12 cellular contexts compared by ENCODE assay signal in the genomic region with DNA sequence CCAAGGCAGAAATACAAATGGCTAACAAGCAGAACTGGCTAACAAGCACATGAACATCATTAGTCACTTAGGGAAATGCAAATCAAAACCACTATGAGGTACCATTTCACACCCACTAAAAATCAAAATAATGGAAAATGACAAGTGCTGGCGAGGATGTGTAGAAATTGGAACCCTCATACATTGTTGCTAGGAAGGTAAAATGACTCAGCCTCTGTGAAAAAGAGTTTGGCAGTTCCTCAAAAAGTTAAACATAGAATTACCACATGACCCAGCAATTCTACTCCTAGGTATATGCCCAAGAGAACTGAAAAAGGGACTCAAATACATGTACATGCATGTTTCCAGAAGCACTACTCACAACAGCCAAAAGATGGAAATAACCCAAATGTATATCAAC. TPM values are rescaled to one million over a fixed set of nuclear protein-coding genes. Genes with fewer than 3 reads are reported as not detected.
DNase-seq lines count a peak whose midpoint lies in the region; ATAC-seq and TF ChIP-seq lines count a peak whose summit lies in the region.
"Had no signal": no experiment of that assay in that cellular context is flagged by ENCODE, and none has a peak within 500 bp of the region (broad histone marks: within the 10 kb centered on the region; RNA-seq: fewer than 3 reads in every experiment).

No MANE protein-coding gene starts in this region.

- peak; percentile 8 for DNase-seq in activated CD4-positive, alpha-beta T cell treated with anti-CD3 and anti-CD28 coated beads for 48 hours
- DNase-seq in activated CD4-positive, alpha-beta T cell treated with anti-CD3 and anti-CD28 coated beads for 4 hours: no peak
- peak; percentile 81 for DNase-seq in HT1080 (ENCODE audit: low read depth)
- no peak for DNase-seq in activated naive CD8-positive, alpha-beta T cell treated with anti-CD3 and anti-CD28 coated beads, Interleukin-2, amount 10 ng/mL, durations not matched to agents 7 days and 5 days
- no peak for DNase-seq in psoas muscle
- DNase-seq in hypothalamus (lab: John Stamatoyannopoulos, UW): no peak
- no peak for DNase-seq in NCI-H1694 treated with DMSO at 0.1 percent for 48 hours (lab: John Stamatoyannopoulos, UW)
- DNase-seq in NCI-H1436 (lab: John Stamatoyannopoulos, UW): no peak
- DNase-seq: ACHN, left cardiac atrium had no signal

- H3K27ac ChIP-seq in psoas muscle: no peak overlapping the region

- peak; percentile 18 for ATAC-seq in activated naive CD8-positive, alpha-beta T cell treated with anti-CD3 and anti-CD28 coated beads, Interleukin-2, amount 10 ng/mL, durations not matched to agents 7 days and 5 days (ENCODE audit: low read depth)
- peak; percentile 69 to 91 (median 82) for ATAC-seq in psoas muscle
- ATAC-seq: HepG2 had no signal

- intact Hi-C loops in psoas muscle (cut with DNase I): no loop called here

- peak overlapping the region; percentile 31 for H3K27ac Mint-ChIP-seq in activated naive CD8-positive, alpha-beta T cell treated with anti-CD3 and anti-CD28 coated beads, Interleukin-2, amount 10 ng/mL, durations not matched to agents 7 days and 5 days

- 38 to 73% (median 40%) methylated on average over 1 of the region's 1 CpG for WGBS in psoas muscle, 3 donors

- peaks cover 14% of the 10 kb centered on the region for H3K4me1 Mint-ChIP-seq in activated naive CD8-positive, alpha-beta T cell treated with anti-CD3 and anti-CD28 coated beads, Interleukin-2, amount 10 ng/mL, durations not matched to agents 7 days and 5 days

- no peaks in the 10 kb centered on the region for H3K27me3 ChIP-seq in psoas muscle (ENCODE audit: insufficient read depth in 3 of 3, low read length in 2 of 3)

- peaks cover 0 to 10% of the 10 kb centered on the region in 2 donors for H3K36me3 ChIP-seq in psoas muscle (ENCODE audit: insufficient read depth in 1 of 2, low read depth in 1 of 2)

- H3K4me3 Mint-ChIP-seq in activated naive CD8-positive, alpha-beta T cell treated with anti-CD3 and anti-CD28 coated beads, Interleukin-2, amount 10 ng/mL, durations not matched to agents 7 days and 5 days: no peak overlapping the region
- H3K4me3 Mint-ChIP-seq: brain had no signal

- H3K4me3 ChIP-seq in psoas muscle: no peak overlapping the region

- no peaks in the 10 kb centered on the region for H3K27me3 Mint-ChIP-seq in activated naive CD8-positive, alpha-beta T cell treated with anti-CD3 and anti-CD28 coated beads, Interleukin-2, amount 10 ng/mL, durations not matched to agents 7 days and 5 days

- no peaks in the 10 kb centered on the region for H3K9me3 Mint-ChIP-seq in activated naive CD8-positive, alpha-beta T cell treated with anti-CD3 and anti-CD28 coated beads, Interleukin-2, amount 10 ng/mL, durations not matched to agents 7 days and 5 days
- H3K9me3 Mint-ChIP-seq: brain had no signal

- TF ChIP-seq CTCF in psoas muscle (IDR thresholded peaks at IDR 0.05): no peak

- POLR2A ChIA-PET in activated naive CD8-positive, alpha-beta T cell treated with anti-CD3 and anti-CD28 coated beads, Interleukin-2, amount 10 ng/mL, durations not matched to agents 7 days and 5 days (lab: Charles Lee): no interaction called here

- no peaks in the 10 kb centered on the region for H3K4me1 ChIP-seq in psoas muscle

- H3K36me3 Mint-ChIP-seq in activated naive CD8-positive, alpha-beta T cell treated with anti-CD3 and anti-CD28 coated beads, Interleukin-2, amount 10 ng/mL, durations not matched to agents 7 days and 5 days: peaks cover 17% of the 10 kb centered on the region

- H3K9me3 ChIP-seq in psoas muscle: no peaks in the 10 kb centered on the region

RNA-seq across cellular contexts. Expression of gene ANAPC16, which starts 52.8 kb away (rescaled TPM):
- 37.2 and 44.2 TPM in 2 replicates for total RNA-seq in HT1080 (2014; rRNA removed; shearing (Covaris generic))
- polyA plus RNA-seq in HT1080 (2015; cell fraction: cytosol; rRNA removed): 72.1 and 80.6 TPM in 2 replicates
- polyA plus RNA-seq in HT1080 (2015; cell fraction: nucleus; rRNA removed): 19.6 and 26.2 TPM in 2 replicates
- total RNA-seq in activated naive CD8-positive, alpha-beta T cell treated with anti-CD3 and anti-CD28 coated beads, Interleukin-2, amount 10 ng/mL, durations not matched to agents 7 days and 5 days: 10 to 100 TPM; 89.2 to 89.8 TPM
- 100 to 1,000 TPM in 3 of 4 donors, 10 to 100 TPM in 1; 80.3 to 144 (median 119) TPM for total RNA-seq in psoas muscle
- polyA plus RNA-seq in psoas muscle: 100 to 1,000 TPM in 2 of 3 donors, 10 to 100 TPM in 1; 60.1 to 184 (median 167) TPM

RNA-seq across cellular contexts. Expression of gene ASCC1, which starts 53.1 kb away (rescaled TPM):
- total RNA-seq in HT1080 (2014; rRNA removed; shearing (Covaris generic)): 17.4 and 24.3 TPM in 2 replicates
- 26.4 and 28.3 TPM in 2 replicates for polyA plus RNA-seq in HT1080 (2015; cell fraction: cytosol; rRNA removed)
- 35.2 and 46.8 TPM in 2 replicates for polyA plus RNA-seq in HT1080 (2015; cell fraction: nucleus; rRNA removed)
- 10 to 100 TPM; 28.5 to 34.4 TPM for total RNA-seq in activated naive CD8-positive, alpha-beta T cell treated with anti-CD3 and anti-CD28 coated beads, Interleukin-2, amount 10 ng/mL, durations not matched to agents 7 days and 5 days
- total RNA-seq in psoas muscle: 10 to 100 TPM; 15.3 to 22.4 (median 19.4) TPM
- polyA plus RNA-seq in psoas muscle: 10 to 100 TPM; 17.9 to 37.0 (median 19.3) TPM

Comparison
In these comparisons a context has a peak if more than half of its experiments do, and no peak if none do; other contexts are left out.
1. DNase-seq: peak in activated CD4-positive, alpha-beta T cell treated with anti-CD3 and anti-CD28 coated beads for 48 hours (single experiment) and HT1080 (single experiment); none in activated CD4-positive, alpha-beta T cell treated with anti-CD3 and anti-CD28 coated beads for 4 hours (0 of 2), activated naive CD8-positive, alpha-beta T cell treated with anti-CD3 and anti-CD28 coated beads, Interleukin-2, amount 10 ng/mL, durations not matched to agents 7 days and 5 days (single experiment), psoas muscle (0 of 2), hypothalamus (0 of 51), NCI-H1694 treated with DMSO at 0.1 percent for 48 hours (single experiment) and NCI-H1436 (single experiment).